Comparison of ENCODE assay signal across 10 cellular contexts in genomic region chr19:48876035-48876981, GRCh38. TPM values are rescaled to one million over a fixed set of nuclear protein-coding genes. Genes with fewer than 3 reads are reported as not detected.
DNase-seq lines count a peak whose midpoint lies in the region; ATAC-seq, FAIRE-seq and TF ChIP-seq lines count a peak whose summit lies in the region.
"Not testable (repeated sequence)": the region's sequence is repeated elsewhere in the genome, so short reads cannot be mapped to it uniquely, and the experiment has no call there.
"Had no signal": no experiment of that assay in that cellular context is flagged by ENCODE, and none has a peak within 500 bp of the region (broad histone marks: within the 10 kb centered on the region; RNA-seq: fewer than 3 reads in every experiment).

No MANE protein-coding gene starts in this region.

- H3K27me3 Mint-ChIP-seq in natural killer cell (ENCODE audit: low read depth in 2 of 2): peaks cover 0 to 13% of the 10 kb centered on the region in 2 donors

- ATAC-seq in natural killer cell; stimulated activated effector memory CD8-positive, alpha-beta T cell treated with anti-CD3 and anti-CD28 coated beads, Interleukin-12 subunit alpha, Interleukin-12 subunit beta, amount 100 ng/mL, for 72 hours: not testable (repeated sequence)

- CTCF ChIA-PET in RWPE1 (lab: Yijun Ruan, JAX): interaction anchor here (0.6 kb wide), 1 partner anchor 84 kb away, joined by 3 read pairs; no protein-coding TSS in a partner anchor

- H3K4me1 ChIP-seq in GM23248 (ENCODE audit: insufficient read depth) (peaks cover 14% of the 10 kb centered on the region), cardiac muscle cell (ENCODE audit: low read depth) (peaks cover 39% of the 10 kb centered on the region)

- H3K4me2 ChIP-seq in GM23248 (ENCODE audit: unreplicated experiment): peak overlapping the region; percentile 92

- H3K9ac ChIP-seq in GM23248: peak overlapping the region; percentile 100

- not testable (repeated sequence) for H2AFZ ChIP-seq in GM23248

- DNase-seq in AG09309 (ENCODE audit: low read depth); RWPE1 (ENCODE audit: low spot score); bronchial epithelial cell (ENCODE audit: low read depth): not testable (repeated sequence)
- DNase-seq in GM23248: peak; percentile 59
- peak; percentile 71 for DNase-seq in activated CD8-positive, alpha-beta memory T cell treated with anti-CD3 and anti-CD28 coated beads for 24 hours
- peak in 1 of 2 donors; percentile 56 for DNase-seq in cardiac muscle cell (ENCODE audit: low read depth in 1 of 2, low spot score in 1 of 2)
- DNase-seq in natural killer cell: peak; percentile 47
- DNase-seq in stimulated activated effector memory CD8-positive, alpha-beta T cell treated with anti-CD3 and anti-CD28 coated beads, Interleukin-12 subunit alpha, Interleukin-12 subunit beta, amount 100 ng/mL, for 72 hours (ENCODE audit: low spot score in 2 of 2): peak in 1 of 2 donors; percentile 66

- not testable (repeated sequence) for H3K9me3 ChIP-seq in GM23248 (ENCODE audit: low read depth); cardiac muscle cell (ENCODE audit: low read depth)

- peak overlapping the region; percentile 98 to 100 for H3K27ac Mint-ChIP-seq in natural killer cell
- peak overlapping the region; percentile 100 for H3K27ac Mint-ChIP-seq in stimulated activated effector memory CD8-positive, alpha-beta T cell treated with anti-CD3 and anti-CD28 coated beads, Interleukin-12 subunit alpha, Interleukin-12 subunit beta, amount 100 ng/mL, for 72 hours

- peaks cover 68% of the 10 kb centered on the region for H3F3A ChIP-seq in GM23248 (ENCODE audit: insufficient read depth)

- H3K36me3 Mint-ChIP-seq in natural killer cell: peaks cover 20% of the 10 kb centered on the region
- peaks cover 93% of the 10 kb centered on the region for H3K36me3 Mint-ChIP-seq in stimulated activated effector memory CD8-positive, alpha-beta T cell treated with anti-CD3 and anti-CD28 coated beads, Interleukin-12 subunit alpha, Interleukin-12 subunit beta, amount 100 ng/mL, for 72 hours

- H3K27me3 ChIP-seq in GM23248 (replicated peaks; ENCODE audit: insufficient read depth); bronchial epithelial cell (ENCODE audit: control insufficient read depth, insufficient read depth, low read length); cardiac muscle cell: not testable (repeated sequence)

- not testable (repeated sequence) for H4K20me1 ChIP-seq in GM23248 (ENCODE audit: insufficient read depth)

- in situ Hi-C loops in GM23248 (cut with MboI): not testable (repeated sequence)

- POLR2A ChIA-PET in RWPE1 (lab: Yijun Ruan, JAX; ENCODE audit: low non-redundant PET): interaction anchor here (0.6 to 1.0 kb wide), 3 partner anchors 77 to 190 kb away, joined by 3 to 4 read pairs (median 3); no protein-coding TSS in a partner anchor

- not testable (repeated sequence) for TF ChIP-seq CTCF in AG09309 (IDR thresholded peaks at IDR 0.05; ENCODE audit: control insufficient read depth, insufficient read depth, low read depth, low read length, missing control alignments); RWPE1 (conservative IDR thresholded peaks at IDR 0.05; ENCODE audit: low read depth); bronchial epithelial cell (IDR thresholded peaks at IDR 0.05; ENCODE audit: insufficient read depth, low read length, severe bottlenecking); cardiac muscle cell (IDR thresholded peaks at IDR 0.05; ENCODE audit: low read depth, low read length); natural killer cell (IDR thresholded peaks at IDR 0.05)

- H3K4me3 ChIP-seq in AG09309 (ENCODE audit: control insufficient read depth, low read depth, low read length) (peak overlapping the region; percentile 97), GM23248 (peak overlapping the region; percentile 94), bronchial epithelial cell (ENCODE audit: low read depth, low read length) (peak overlapping the region; percentile 89)
- not testable (repeated sequence) for H3K4me3 ChIP-seq in cardiac muscle cell

- WGBS in GM23248 (ENCODE audit: low coverage in 1 of 2, low lambda C conversion rate in 2 of 2, missing lambda C conversion rate in 2 of 2), 2 experiments: 67 to 68% methylated on average over 30 of the region's 30 CpGs

- peak overlapping the region; percentile 100 for H3K4me3 Mint-ChIP-seq in natural killer cell
- peak overlapping the region; percentile 100 for H3K4me3 Mint-ChIP-seq in stimulated activated effector memory CD8-positive, alpha-beta T cell treated with anti-CD3 and anti-CD28 coated beads, Interleukin-12 subunit alpha, Interleukin-12 subunit beta, amount 100 ng/mL, for 72 hours

- intact Hi-C loops in natural killer cell (cut with micrococcal nuclease): loop anchor here (10.0 kb wide), 1 partner anchor 242 kb away; the partner anchor contains the start of gene DBP

- peaks cover 55% of the 10 kb centered on the region for H3K79me2 ChIP-seq in GM23248 (ENCODE audit: insufficient read depth)

- not testable (repeated sequence) for FAIRE-seq in bronchial epithelial cell (lab: Jason Lieb, UNC)

- H3K4me1 Mint-ChIP-seq in natural killer cell: peaks cover 43 to 50% of the 10 kb centered on the region in 2 donors
- peaks cover 56% of the 10 kb centered on the region for H3K4me1 Mint-ChIP-seq in stimulated activated effector memory CD8-positive, alpha-beta T cell treated with anti-CD3 and anti-CD28 coated beads, Interleukin-12 subunit alpha, Interleukin-12 subunit beta, amount 100 ng/mL, for 72 hours

- H3K27ac ChIP-seq in GM23248 (peak overlapping the region; percentile 100), RWPE1 (peak overlapping the region; percentile 98), cardiac muscle cell (peak overlapping the region; percentile 59)

- H3K9me3 Mint-ChIP-seq in natural killer cell; stimulated activated effector memory CD8-positive, alpha-beta T cell treated with anti-CD3 and anti-CD28 coated beads, Interleukin-12 subunit alpha, Interleukin-12 subunit beta, amount 100 ng/mL, for 72 hours: not testable (repeated sequence)

- H3K9me2 ChIP-seq in GM23248 (ENCODE audit: insufficient read depth): not testable (repeated sequence)

- H3K36me3 ChIP-seq in GM23248 (ENCODE audit: low read depth) (peaks cover 42% of the 10 kb centered on the region), bronchial epithelial cell (ENCODE audit: control insufficient read depth, insufficient read depth, low read length) (peaks cover 23% of the 10 kb centered on the region), cardiac muscle cell (peaks cover 13% of the 10 kb centered on the region)

RNA-seq across cellular contexts. Expression of gene PPP1R15A, which starts 4.1 kb away (rescaled TPM):
- 63.8 and 71.3 TPM in 2 replicates for total RNA-seq in GM23248 (2014; rRNA removed; shearing (Covaris generic))
- polyA plus RNA-seq in GM23248 (2016; fragmentation: Nextera tagmentation; extraction: Ambion mirVana) (78.9 and 83.0 TPM in 2 replicates), cardiac muscle cell (87.6 and 95.7 TPM in 2 replicates)
- total RNA-seq in bronchial epithelial cell (118 and 168 TPM in 2 replicates), cardiac muscle cell (54.1 and 85.1 TPM in 2 replicates), natural killer cell (1,000 to 10,000 TPM in 2 of 3 donors, 100 to 1,000 TPM in 1; 942 to 1,308 (median 1,174) TPM)

RNA-seq across cellular contexts. Expression of gene PLEKHA4, which starts 7.9 kb away (rescaled TPM):
- 12.3 and 14.2 TPM in 2 replicates for total RNA-seq in GM23248 (2014; rRNA removed; shearing (Covaris generic))
- polyA plus RNA-seq in GM23248 (2016; fragmentation: Nextera tagmentation; extraction: Ambion mirVana) (16.6 and 19.4 TPM in 2 replicates), cardiac muscle cell (29.4 and 37.1 TPM in 2 replicates)
- total RNA-seq in bronchial epithelial cell (0.79 and 2.2 TPM in 2 replicates), cardiac muscle cell (22.5 and 27.1 TPM in 2 replicates), natural killer cell (1 to 10 TPM; 2.5 to 6.5 (median 5.2) TPM)

RNA-seq across cellular contexts. Expression of gene TULP2, which starts 22.2 kb away (rescaled TPM):
- total RNA-seq in GM23248 (2014; rRNA removed; shearing (Covaris generic)): not detected in 2 replicates
- polyA plus RNA-seq in GM23248 (2016; fragmentation: Nextera tagmentation; extraction: Ambion mirVana): not detected in 2 replicates
- not detected in 2 replicates for total RNA-seq in bronchial epithelial cell
- total RNA-seq in cardiac muscle cell: 0.25 and 2.0 TPM in 2 replicates
- polyA plus RNA-seq in cardiac muscle cell: 0.26 and 1.0 TPM in 2 replicates
- total RNA-seq in natural killer cell: not detected
- total RNA-seq: HT-29, Right ventricle myocardium superior had no signal

RNA-seq across cellular contexts. Expression of gene NUCB1, which starts 23.8 kb away (rescaled TPM):
- 362 and 401 TPM in 2 replicates for total RNA-seq in GM23248 (2014; rRNA removed; shearing (Covaris generic))
- 412 and 438 TPM in 2 replicates for polyA plus RNA-seq in GM23248 (2016; fragmentation: Nextera tagmentation; extraction: Ambion mirVana)
- 88.2 and 91.7 TPM in 2 replicates for total RNA-seq in bronchial epithelial cell
- 274 and 337 TPM in 2 replicates for total RNA-seq in cardiac muscle cell
- polyA plus RNA-seq in cardiac muscle cell: 230 and 290 TPM in 2 replicates
- 100 to 1,000 TPM; 163 to 192 (median 171) TPM for total RNA-seq in natural killer cell

RNA-seq across cellular contexts. Expression of gene HSD17B14, which starts 40.0 kb away (rescaled TPM):
- total RNA-seq in GM23248 (2014; rRNA removed; shearing (Covaris generic)): 2.6 and 3.9 TPM in 2 replicates
- polyA plus RNA-seq in GM23248 (2016; fragmentation: Nextera tagmentation; extraction: Ambion mirVana) (3.7 and 4.4 TPM in 2 replicates), cardiac muscle cell (31.7 and 35.1 TPM in 2 replicates)
- total RNA-seq in bronchial epithelial cell (1.3 and 1.9 TPM in 2 replicates), cardiac muscle cell (27.5 and 43.1 TPM in 2 replicates), natural killer cell (under 1 TPM in 1 of 3 donors, not detected in 2; 0.75 TPM)
- total RNA-seq: HT-29 had no signal
